20 cellular contexts compared by ENCODE assay signal in the genomic region with DNA sequence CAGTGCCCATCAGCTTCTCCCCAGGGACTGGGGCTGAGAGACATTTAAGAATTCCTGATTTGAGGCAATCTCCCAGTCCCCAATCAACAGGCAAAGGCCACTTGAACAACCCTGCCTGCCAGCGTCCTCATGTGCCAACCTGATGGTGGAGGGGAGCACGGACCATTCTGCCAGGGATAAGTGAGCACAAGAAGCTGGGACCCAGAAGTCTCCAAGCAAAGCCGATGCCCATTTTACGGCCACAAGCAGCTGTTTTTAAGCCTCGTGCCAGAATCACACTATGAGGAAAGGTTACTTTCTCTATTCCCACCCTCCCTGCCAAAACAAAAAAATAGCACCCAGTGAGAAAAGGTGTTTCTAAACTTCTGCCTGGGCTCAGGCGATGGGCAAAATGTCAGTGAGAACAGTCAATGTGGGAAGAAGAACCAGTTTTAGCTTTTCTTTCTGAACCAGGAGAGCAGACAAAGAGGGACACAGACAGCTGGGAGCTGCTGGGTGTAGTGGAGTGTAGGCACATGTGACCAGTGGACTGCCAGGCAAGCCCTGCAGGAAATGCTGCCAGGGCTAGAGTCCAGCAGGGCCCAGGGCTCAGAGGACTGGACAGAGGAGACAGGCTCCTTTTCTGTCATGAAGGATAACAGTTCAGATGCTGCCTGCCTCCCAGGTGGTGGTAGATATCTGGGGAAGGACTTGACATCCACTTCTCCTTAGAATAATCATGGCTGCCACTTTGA. TPM values are rescaled to one million over a fixed set of nuclear protein-coding genes. Genes with fewer than 3 reads are reported as not detected.
DNase-seq lines count a peak whose midpoint lies in the region; ATAC-seq and TF ChIP-seq lines count a peak whose summit lies in the region.
"Had no signal": no experiment of that assay in that cellular context is flagged by ENCODE, and none has a peak within 500 bp of the region (broad histone marks: within the 10 kb centered on the region; RNA-seq: fewer than 3 reads in every experiment).

No MANE protein-coding gene starts in this region.

- no peak overlapping the region for H3K4me3 Mint-ChIP-seq in chondrocyte (ENCODE audit: unreplicated experiment)
- H3K4me3 Mint-ChIP-seq in activated naive CD8-positive, alpha-beta T cell treated with anti-CD3 and anti-CD28 coated beads, Interleukin-2, amount 50 U/mL, for 24 hours = no peak overlapping the region

- no peaks in the 10 kb centered on the region for H3K36me3 Mint-ChIP-seq in chondrocyte (ENCODE audit: low read depth)
- H3K36me3 Mint-ChIP-seq in activated naive CD8-positive, alpha-beta T cell treated with anti-CD3 and anti-CD28 coated beads, Interleukin-2, amount 50 U/mL, for 24 hours (ENCODE audit: low read depth) = no peaks in the 10 kb centered on the region

- no peaks in the 10 kb centered on the region for H3K4me1 ChIP-seq in right atrium auricular region

- no peak overlapping the region for H3K27ac Mint-ChIP-seq in chondrocyte (ENCODE audit: unreplicated experiment)
- no peak overlapping the region for H3K27ac Mint-ChIP-seq in activated naive CD8-positive, alpha-beta T cell treated with anti-CD3 and anti-CD28 coated beads, Interleukin-2, amount 50 U/mL, for 24 hours
- H3K27ac Mint-ChIP-seq: IgD-negative memory B cell had no signal

- no peaks in the 10 kb centered on the region for H3K9me3 Mint-ChIP-seq in chondrocyte (ENCODE audit: low read depth)
- no peaks in the 10 kb centered on the region for H3K9me3 Mint-ChIP-seq in activated naive CD8-positive, alpha-beta T cell treated with anti-CD3 and anti-CD28 coated beads, Interleukin-2, amount 50 U/mL, for 24 hours
- H3K9me3 Mint-ChIP-seq: IgD-negative memory B cell had no signal

- H3K27ac ChIP-seq in right atrium auricular region (no peak overlapping the region), substantia nigra (ENCODE audit: low read depth, low read length, poor library complexity, severe bottlenecking) (no peak overlapping the region)
- H3K27ac ChIP-seq: GM23248, PC-9 had no signal

- no peaks in the 10 kb centered on the region for H3K36me3 ChIP-seq in right atrium auricular region

- peak; percentile 11 for ATAC-seq in Right ventricle myocardium inferior
- ATAC-seq in activated naive CD8-positive, alpha-beta T cell treated with anti-CD3 and anti-CD28 coated beads, Interleukin-2, amount 50 U/mL, for 24 hours = no peak
- ATAC-seq: GM12878, HCT116 had no signal

- no peak overlapping the region for H3K4me3 ChIP-seq in right atrium auricular region
- H3K4me3 ChIP-seq: GM12878, GM23248, PC-9 had no signal

- intact Hi-C loops in Right ventricle myocardium inferior (cut with DNase I) = no loop called here

- no peaks in the 10 kb centered on the region for H3K9me3 ChIP-seq in right atrium auricular region
- H3K9me3 ChIP-seq: SK-N-SH had no signal

- no peaks in the 10 kb centered on the region for H3K27me3 ChIP-seq in right atrium auricular region

- H3K27me3 Mint-ChIP-seq in chondrocyte (ENCODE audit: low read depth) = peaks cover 19% of the 10 kb centered on the region
- H3K27me3 Mint-ChIP-seq in activated naive CD8-positive, alpha-beta T cell treated with anti-CD3 and anti-CD28 coated beads, Interleukin-2, amount 50 U/mL, for 24 hours = peaks cover 9% of the 10 kb centered on the region

- TF ChIP-seq CTCF in right atrium auricular region (IDR thresholded peaks at IDR 0.05) (no peak), chondrocyte (IDR thresholded peaks at IDR 0.05) (no peak)

- H3K4me1 Mint-ChIP-seq in chondrocyte (ENCODE audit: low read depth) = peaks cover 13% of the 10 kb centered on the region
- peaks cover 2% of the 10 kb centered on the region for H3K4me1 Mint-ChIP-seq in activated naive CD8-positive, alpha-beta T cell treated with anti-CD3 and anti-CD28 coated beads, Interleukin-2, amount 50 U/mL, for 24 hours

- DNase-seq in Right ventricle myocardium inferior (ENCODE audit: missing footprints) = peak; percentile 31
- DNase-seq in right atrium auricular region (ENCODE audit: low spot score) = no peak
- peak; percentile 47 for DNase-seq in chondrocyte (ENCODE audit: low spot score)
- peak; percentile 86 for DNase-seq in myocyte (ENCODE audit: low read depth)
- peak in 28 of 49 donors; percentile 8 to 50 (median 29) for DNase-seq in substantia nigra (lab: John Stamatoyannopoulos, UW)
- no peak for DNase-seq in dermis blood vessel endothelial cell
- no peak for DNase-seq in NCI-H446 treated with DMSO at 0.1 percent for 48 hours (lab: John Stamatoyannopoulos, UW)
- no peak for DNase-seq in activated naive CD8-positive, alpha-beta T cell treated with anti-CD3 and anti-CD28 coated beads, Interleukin-2, amount 50 U/mL, for 24 hours
- DNase-seq: AML-193, DMS 273 treated with DMSO at 0.1 percent for 48 hours, GM23248, NCI-H1436, NCI-H2081 treated with DMSO at 0.1 percent for 48 hours, NCI-H2227 treated with DMSO at 0.1 percent for 48 hours, NCI-H526 treated with DMSO at 0.1 percent for 48 hours, PC-9 had no signal

RNA-seq across cellular contexts. Expression of gene ATP2B2, which starts 57.7 kb away (rescaled TPM):
- total RNA-seq in Right ventricle myocardium inferior = 0.14 TPM
- under 1 TPM; 0.12 to 0.15 TPM for total RNA-seq in right atrium auricular region
- total RNA-seq in chondrocyte = 0.08 to 0.25 TPM (median 0.24 TPM) in 3 replicates
- total RNA-seq in myocyte = 0.24 TPM in 1 of 2 replicates, not detected in the other
- polyA plus RNA-seq in myocyte (2012) = 0.03 TPM
- total RNA-seq in dermis blood vessel endothelial cell = not detected in 2 replicates
- total RNA-seq: GM12878, GM23248, PC-9 had no signal
- polyA plus RNA-seq: GM23248, IgD-negative memory B cell had no signal

Comparison
In these comparisons a context has a peak if more than half of its experiments do, and no peak if none do; other contexts are left out.
1. DNase-seq: peak in Right ventricle myocardium inferior (single experiment), chondrocyte (single experiment), myocyte (single experiment) and substantia nigra (28 of 49); none in right atrium auricular region (single experiment), dermis blood vessel endothelial cell (single experiment), NCI-H446 treated with DMSO at 0.1 percent for 48 hours (single experiment) and activated naive CD8-positive, alpha-beta T cell treated with anti-CD3 and anti-CD28 coated beads, Interleukin-2, amount 50 U/mL, for 24 hours (single experiment).